Comparison of ENCODE assay signal across 9 cellular contexts in genomic region chr1:59285691-59286090, GRCh38.
"Had no signal": no experiment of that assay in that cellular context is flagged by ENCODE, and none has a peak within 500 bp of the region (broad histone marks: within the 10 kb centered on the region; RNA-seq: fewer than 3 reads in every experiment).

No MANE protein-coding gene starts in this region.

- DNase-seq: activated B cell treated with CpG ODN at 0.5 μM for 24 hours; activated CD4-positive, alpha-beta T cell treated with anti-CD3 and anti-CD28 coated beads, Interleukin-2, amount 10 ng/mL, durations not matched to agents 24 days and 14 days; activated CD8-positive, alpha-beta memory T cell treated with anti-CD3 and anti-CD28 coated beads for 24 hours; activated naive CD4-positive, alpha-beta T cell treated with anti-CD3 and anti-CD28 coated beads, Interleukin-2, amount 10 ng/mL, durations not matched to agents 7 days and 5 days; gastrocnemius medialis; left ventricle myocardium superior; naive B cell; pancreas; tibial artery had no signal
